ENCODE assay signal across 17 cellular contexts in genomic region chr7:121545418-121545817, GRCh38.
DNase-seq lines count a peak whose midpoint lies in the region; ATAC-seq and TF ChIP-seq lines count a peak whose summit lies in the region.
"Had no signal": no experiment of that assay in that cellular context is flagged by ENCODE, and none has a peak within 500 bp of the region (broad histone marks: within the 10 kb centered on the region; RNA-seq: fewer than 3 reads in every experiment).

No MANE protein-coding gene starts in this region.

- no peak overlapping the region for H3K4me3 ChIP-seq in BLaER1 treated with 17β-estradiol and CSF1 and Interleukin-3, amounts not matched to agents 10 nM and 100 nM
- H3K4me3 ChIP-seq in adipocyte (ENCODE audit: low read length) (no peak overlapping the region), mesenchymal stem cell (ENCODE audit: insufficient read depth in 1 of 2, low read depth in 1 of 2, low read length in 2 of 2) (no peak overlapping the region), thyroid gland (replicated peaks in 1 of 3) (no peak overlapping the region)
- H3K4me3 ChIP-seq: MG63, neural progenitor cell, upper lobe of right lung had no signal

- no peaks in the 10 kb centered on the region for H3K27me3 ChIP-seq in BLaER1 treated with 17β-estradiol and CSF1 and Interleukin-3, amounts not matched to agents 10 nM and 100 nM
- H3K27me3 ChIP-seq in adipocyte (replicated peaks; ENCODE audit: control insufficient read depth, insufficient read depth, low read length) (no peaks in the 10 kb centered on the region), mesenchymal stem cell (ENCODE audit: control insufficient read depth in 1 of 2, insufficient read depth in 1 of 2, low read length in 2 of 2) (no peaks in the 10 kb centered on the region), thyroid gland (no peaks in the 10 kb centered on the region)
- H3K27me3 ChIP-seq: MG63, neural progenitor cell, upper lobe of right lung had no signal

- H2BK15ac ChIP-seq in mesenchymal stem cell (ENCODE audit: low read depth, poor library complexity, severe bottlenecking) = no peak overlapping the region

- H4K20me1 ChIP-seq in BLaER1 treated with 17β-estradiol and CSF1 and Interleukin-3, amounts not matched to agents 10 nM and 100 nM = no peaks in the 10 kb centered on the region

- no peak overlapping the region for H2BK5ac ChIP-seq in mesenchymal stem cell (ENCODE audit: low read depth, low read length, poor library complexity, severe bottlenecking)

- no peak for TF ChIP-seq CTCF in thyroid gland (IDR thresholded peaks at IDR 0.05)

- DNase-seq in M059J (ENCODE audit: low read depth) = peak; percentile 51
- DNase-seq in adipocyte (ENCODE audit: low read depth) = no peak
- no peak for DNase-seq in mesenchymal stem cell
- DNase-seq in thyroid gland = no peak
- no peak for DNase-seq in head of caudate nucleus
- DNase-seq: activated effector memory CD4-positive, alpha-beta T cell treated with anti-CD3 and anti-CD28 coated beads, Interleukin-2, amount 50 U/mL, for 16 hours; effector memory CD8-positive, alpha-beta T cell; NCI-H1930; NCI-H526 treated with DMSO at 0.1 percent for 48 hours; right cardiac atrium; RPMI8226; stimulated activated CD8-positive, alpha-beta memory T cell treated with anti-CD3 and anti-CD28 coated beads, Interleukin-4, amount 100 ng/mL, for 48 hours; upper lobe of right lung had no signal

- peaks cover 0 to 24% (median 13%) of the 10 kb centered on the region in 10 experiments; a peak in 15 of 20 replicates for H3K4me1 ChIP-seq in BLaER1 treated with 17β-estradiol and CSF1 and Interleukin-3, amounts not matched to agents 10 nM and 100 nM
- H3K4me1 ChIP-seq in adipocyte (ENCODE audit: control insufficient read depth, insufficient read depth, low read length) (peaks cover 27% of the 10 kb centered on the region), mesenchymal stem cell (ENCODE audit: control insufficient read depth, insufficient read depth, low read depth, low read length) (no peaks in the 10 kb centered on the region), thyroid gland (no peaks in the 10 kb centered on the region)
- H3K4me1 ChIP-seq: neural progenitor cell, upper lobe of right lung had no signal

- no peak overlapping the region for H2AFZ ChIP-seq in mesenchymal stem cell (ENCODE audit: low read depth, low read length)
- H2AFZ ChIP-seq: neural progenitor cell had no signal

- no peak overlapping the region for H4K8ac ChIP-seq in mesenchymal stem cell (ENCODE audit: low read length)

- H4K91ac ChIP-seq in mesenchymal stem cell (ENCODE audit: low read length) = no peak overlapping the region

- no peak overlapping the region for H3K14ac ChIP-seq in mesenchymal stem cell (ENCODE audit: low read length in 2 of 2)

- 50% methylated on average over 1 of the region's 2 CpGs for WGBS in mesenchymal stem cell
- WGBS in thyroid gland, 2 donors = 75 to 91% methylated on average over 2 of the region's 2 CpGs

- intact Hi-C loops in thyroid gland (cut with DNase I) = no loop called here
- intact Hi-C loops in head of caudate nucleus (cut with DNase I) = loop anchor here (5.0 kb wide), 1 partner anchor 178 kb away; no protein-coding TSS in a partner anchor

- no peak overlapping the region for H3K4ac ChIP-seq in mesenchymal stem cell (ENCODE audit: low read depth in 1 of 2, low read length in 2 of 2)

- H2AK5ac ChIP-seq in mesenchymal stem cell (ENCODE audit: low read length, severe bottlenecking) = peak overlapping the region; percentile 75

- no peaks in the 10 kb centered on the region for H3K79me1 ChIP-seq in mesenchymal stem cell (replicated peaks; ENCODE audit: low read length, poor library complexity, severe bottlenecking)

- H3K4me2 ChIP-seq in BLaER1 treated with 17β-estradiol and CSF1 and Interleukin-3, amounts not matched to agents 10 nM and 100 nM = peak overlapping the region in 7 of 11 experiments; percentile 35 to 67 (median 53); a peak in 9 of 22 replicates
- no peak overlapping the region for H3K4me2 ChIP-seq in mesenchymal stem cell (ENCODE audit: low read length, poor library complexity, severe bottlenecking)
- H3K4me2 ChIP-seq: neural progenitor cell had no signal

- no peak overlapping the region for H2BK12ac ChIP-seq in mesenchymal stem cell (ENCODE audit: low read length in 2 of 2)

- peaks cover 0 to 9% (median 7%) of the 10 kb centered on the region in 11 experiments; a peak in 13 of 22 replicates for H3K9me3 ChIP-seq in BLaER1 treated with 17β-estradiol and CSF1 and Interleukin-3, amounts not matched to agents 10 nM and 100 nM (replicated peaks in 1 of 11)
- H3K9me3 ChIP-seq in adipocyte (ENCODE audit: control insufficient read depth, low read length) (peaks cover 4% of the 10 kb centered on the region), mesenchymal stem cell (ENCODE audit: control insufficient read depth, low read length) (peaks cover 3% of the 10 kb centered on the region), thyroid gland (no peaks in the 10 kb centered on the region)
- H3K9me3 ChIP-seq: MG63, upper lobe of right lung had no signal

- no peak for ATAC-seq in HG03196 (IDR thresholded peaks at IDR 0.05; ENCODE audit: unreplicated experiment)
- ATAC-seq: right cardiac atrium, upper lobe of right lung had no signal

- peak overlapping the region in 5 of 11 experiments; percentile 11 to 76 (median 42); a peak in 6 of 22 replicates for H3K27ac ChIP-seq in BLaER1 treated with 17β-estradiol and CSF1 and Interleukin-3, amounts not matched to agents 10 nM and 100 nM
- H3K27ac ChIP-seq in mesenchymal stem cell (ENCODE audit: low read length, poor library complexity, severe bottlenecking) (peak overlapping the region; percentile 26), thyroid gland (no peak overlapping the region)
- H3K27ac ChIP-seq: neural progenitor cell, upper lobe of right lung had no signal

- no peaks in the 10 kb centered on the region for H3K36me3 ChIP-seq in BLaER1 treated with 17β-estradiol and CSF1 and Interleukin-3, amounts not matched to agents 10 nM and 100 nM
- H3K36me3 ChIP-seq in adipocyte (ENCODE audit: control insufficient read depth, insufficient read depth, low read length, severe bottlenecking) (no peaks in the 10 kb centered on the region), mesenchymal stem cell (ENCODE audit: control insufficient read depth in 1 of 2, insufficient read depth in 2 of 2, low read depth in 1 of 2, low read length in 2 of 2) (no peaks in the 10 kb centered on the region), thyroid gland (no peaks in the 10 kb centered on the region)
- H3K36me3 ChIP-seq: MG63, neural progenitor cell, upper lobe of right lung had no signal

- H3K18ac ChIP-seq in mesenchymal stem cell (ENCODE audit: low read depth in 1 of 2, low read length in 2 of 2) = no peak overlapping the region

- no peak overlapping the region for H3K23ac ChIP-seq in mesenchymal stem cell (ENCODE audit: low read length in 2 of 2)

- H2BK120ac ChIP-seq in mesenchymal stem cell (ENCODE audit: low read depth, low read length) = no peak overlapping the region

- no peak for TF ChIP-seq POLR2A in thyroid gland (IDR thresholded peaks at IDR 0.05)

- no peak overlapping the region for H3K9ac ChIP-seq in BLaER1 treated with 17β-estradiol and CSF1 and Interleukin-3, amounts not matched to agents 10 nM and 100 nM
- H3K9ac ChIP-seq in adipocyte (ENCODE audit: low read length) (peak overlapping the region; percentile 35), mesenchymal stem cell (ENCODE audit: low read length) (peak overlapping the region; percentile 8)
- H3K9ac ChIP-seq: neural progenitor cell had no signal

Comparison
In these comparisons a context has a peak if more than half of its experiments do, and no peak if none do; other contexts are left out.
1. H3K9ac ChIP-seq: peak in adipocyte (single experiment) and mesenchymal stem cell (single experiment); none in BLaER1 treated with 17β-estradiol and CSF1 and Interleukin-3, amounts not matched to agents 10 nM and 100 nM (0 of 11).